In the genomic region with DNA sequence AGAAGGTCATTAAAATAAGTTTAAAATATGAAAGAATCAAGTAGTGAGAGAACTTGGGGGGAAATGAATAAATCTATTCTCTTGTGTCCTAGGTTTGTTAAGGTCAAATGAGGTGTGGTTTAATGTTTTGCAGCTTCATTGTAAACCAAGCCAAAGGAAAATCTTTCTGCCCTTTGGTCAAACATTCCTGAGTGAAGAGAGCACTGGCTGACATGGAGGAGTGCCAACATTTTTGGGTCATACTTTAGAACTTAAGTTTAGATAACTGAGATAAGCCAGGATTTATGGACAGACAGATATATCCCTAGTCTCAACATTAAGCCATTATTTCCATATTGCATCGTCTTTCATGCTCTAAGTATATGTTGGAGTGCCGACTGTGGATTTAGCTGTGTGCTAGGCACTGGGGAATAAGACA, we compare ENCODE assay signal across 11 cellular contexts.
A peak's percentile ranks its signal among the peaks of the same experiment; 100 is the strongest.
DNase-seq lines count a peak whose midpoint lies in the region; ATAC-seq and TF ChIP-seq lines count a peak whose summit lies in the region.
"Had no signal": no experiment of that assay in that cellular context is flagged by ENCODE, and none has a peak within 500 bp of the region (broad histone marks: within the 10 kb centered on the region; RNA-seq: fewer than 3 reads in every experiment).

No MANE protein-coding gene starts in this region.

- H3K9me3 ChIP-seq in fibroblast of lung (ENCODE audit: control insufficient read depth, insufficient read depth, low read depth, low read length) (no peaks in the 10 kb centered on the region), esophagus muscularis mucosa (no peaks in the 10 kb centered on the region)
- no peaks in the 10 kb centered on the region for H3K9me3 ChIP-seq in CD8-positive, alpha-beta memory T cell (ENCODE audit: low read length)

- H3K36me3 ChIP-seq in fibroblast of lung (ENCODE audit: control insufficient read depth, insufficient read depth, low read length): no peaks in the 10 kb centered on the region
- H3K36me3 ChIP-seq in CD8-positive, alpha-beta memory T cell (ENCODE audit: insufficient read depth, low read length): no peaks in the 10 kb centered on the region
- H3K36me3 ChIP-seq in esophagus muscularis mucosa: no peaks in the 10 kb centered on the region

- no peak overlapping the region for H3K4me2 ChIP-seq in fibroblast of lung (ENCODE audit: extremely low read depth, insufficient read depth, low read length)

- no peak for TF ChIP-seq POLR2A in esophagus muscularis mucosa (IDR thresholded peaks at IDR 0.05; ENCODE audit: low read depth)

- H3K4me3 Mint-ChIP-seq in CD8-positive, alpha-beta memory T cell: no peak overlapping the region
- no peak overlapping the region for H3K4me3 Mint-ChIP-seq in stimulated activated memory B cell treated with anti-CD40 and anti-IgM and Interleukin-4, amounts not matched to agents 10 μg/mL and 1 μg/mL and 100 μg/mL, for 72 hours
- H3K4me3 Mint-ChIP-seq: activated CD8-positive, alpha-beta T cell treated with anti-CD3 and anti-CD28 coated beads, Interleukin-2, amount 10 ng/mL, durations not matched to agents 7 days and 5 days had no signal

- H3K27ac ChIP-seq in fibroblast of lung (ENCODE audit: insufficient read depth, low read length) (no peak overlapping the region), esophagus muscularis mucosa (replicated peaks in 1 of 4) (peak overlapping the region in 1 of 4 donors; percentile 9)
- no peak overlapping the region for H3K27ac ChIP-seq in CD8-positive, alpha-beta memory T cell (ENCODE audit: low read depth, low read length)

- no peak for TF ChIP-seq EP300 in esophagus muscularis mucosa (IDR thresholded peaks at IDR 0.05)

- no peak overlapping the region for H2AFZ ChIP-seq in fibroblast of lung (ENCODE audit: low read length)

- H3K4me1 ChIP-seq in fibroblast of lung (ENCODE audit: control insufficient read depth, extremely low read depth, insufficient read depth, low read length) (peaks cover 9% of the 10 kb centered on the region), esophagus muscularis mucosa (peaks cover 13 to 24% (median 18%) of the 10 kb centered on the region in 4 donors)
- no peaks in the 10 kb centered on the region for H3K4me1 ChIP-seq in CD8-positive, alpha-beta memory T cell (ENCODE audit: insufficient read depth, low read length)

- H3K4me3 ChIP-seq in fibroblast of lung (replicated peaks in 1 of 4; ENCODE audit: control extremely low read depth in 1 of 4, insufficient read depth in 1 of 4, low read depth in 3 of 4, low read length in 4 of 4): no peak overlapping the region
- H3K4me3 ChIP-seq in CD8-positive, alpha-beta memory T cell (ENCODE audit: low read length): no peak overlapping the region
- H3K4me3 ChIP-seq in esophagus muscularis mucosa: no peak overlapping the region

- peak; percentile 82 for DNase-seq in GM03348 (ENCODE audit: low spot score)
- DNase-seq in RPMI7951 (ENCODE audit: low read depth): peak; percentile 97
- DNase-seq in fibroblast of lung (ENCODE audit: low read depth in 2 of 2): peak; percentile 91 to 94
- peak; percentile 88 for DNase-seq in non-pigmented ciliary epithelial cell (ENCODE audit: low read depth)
- DNase-seq in CD8-positive, alpha-beta memory T cell: no peak
- no peak for DNase-seq in inferior parietal cortex (ENCODE audit: extremely low spot score)
- no peak for DNase-seq in esophagus muscularis mucosa (ENCODE audit: extremely low spot score)
- DNase-seq: activated CD8-positive, alpha-beta T cell treated with anti-CD3 and anti-CD28 coated beads, Interleukin-2, amount 10 ng/mL, durations not matched to agents 7 days and 5 days; caudate nucleus; NCI-H1436 had no signal

- H3K27me3 ChIP-seq in fibroblast of lung (ENCODE audit: control insufficient read depth, insufficient read depth, low read length) (no peaks in the 10 kb centered on the region), esophagus muscularis mucosa (no peaks in the 10 kb centered on the region)
- no peaks in the 10 kb centered on the region for H3K27me3 ChIP-seq in CD8-positive, alpha-beta memory T cell (ENCODE audit: insufficient read depth, low read length, poor library complexity, severe bottlenecking)

- 20% methylated on average over 2 of the region's 2 CpGs for WGBS in esophagus muscularis mucosa

- peaks cover 0 to 3% (median 0%) of the 10 kb centered on the region in 3 donors for H3K36me3 Mint-ChIP-seq in CD8-positive, alpha-beta memory T cell
- H3K36me3 Mint-ChIP-seq in stimulated activated memory B cell treated with anti-CD40 and anti-IgM and Interleukin-4, amounts not matched to agents 10 μg/mL and 1 μg/mL and 100 μg/mL, for 72 hours: no peaks in the 10 kb centered on the region

- H3K9me3 Mint-ChIP-seq in CD8-positive, alpha-beta memory T cell: peaks cover 0 to 3% (median 0%) of the 10 kb centered on the region in 5 donors
- H3K9me3 Mint-ChIP-seq in stimulated activated memory B cell treated with anti-CD40 and anti-IgM and Interleukin-4, amounts not matched to agents 10 μg/mL and 1 μg/mL and 100 μg/mL, for 72 hours: peaks cover 3% of the 10 kb centered on the region

- no peak overlapping the region for H3K27ac Mint-ChIP-seq in CD8-positive, alpha-beta memory T cell
- no peak overlapping the region for H3K27ac Mint-ChIP-seq in stimulated activated memory B cell treated with anti-CD40 and anti-IgM and Interleukin-4, amounts not matched to agents 10 μg/mL and 1 μg/mL and 100 μg/mL, for 72 hours
- H3K27ac Mint-ChIP-seq: activated CD8-positive, alpha-beta T cell treated with anti-CD3 and anti-CD28 coated beads, Interleukin-2, amount 10 ng/mL, durations not matched to agents 7 days and 5 days had no signal

- TF ChIP-seq CTCF in fibroblast of lung (conservative IDR thresholded peaks at IDR 0.05 in 1 of 2, IDR thresholded peaks at IDR 0.05 in 1 of 2; ENCODE audit: low read depth in 1 of 2, low read length in 2 of 2): no peak
- TF ChIP-seq CTCF in esophagus muscularis mucosa (IDR thresholded peaks at IDR 0.05): no peak

- H3K9ac ChIP-seq in fibroblast of lung (ENCODE audit: insufficient read depth, low read length): no peak overlapping the region

- POLR2A ChIA-PET in CD8-positive, alpha-beta memory T cell (lab: Charles Lee): no interaction called here

- H3K4me1 Mint-ChIP-seq in CD8-positive, alpha-beta memory T cell: no peaks in the 10 kb centered on the region
- no peaks in the 10 kb centered on the region for H3K4me1 Mint-ChIP-seq in stimulated activated memory B cell treated with anti-CD40 and anti-IgM and Interleukin-4, amounts not matched to agents 10 μg/mL and 1 μg/mL and 100 μg/mL, for 72 hours

- CTCF ChIA-PET in CD8-positive, alpha-beta memory T cell (lab: Charles Lee): no interaction called here

- no peak for ATAC-seq in stimulated activated memory B cell treated with anti-CD40 and anti-IgM and Interleukin-4, amounts not matched to agents 10 μg/mL and 1 μg/mL and 100 μg/mL, for 72 hours
- ATAC-seq: activated CD8-positive, alpha-beta T cell treated with anti-CD3 and anti-CD28 coated beads, Interleukin-2, amount 10 ng/mL, durations not matched to agents 7 days and 5 days had no signal

- intact Hi-C loops in esophagus muscularis mucosa (cut with DNase I): no loop called here

- H3K27me3 Mint-ChIP-seq in CD8-positive, alpha-beta memory T cell: no peaks in the 10 kb centered on the region
- H3K27me3 Mint-ChIP-seq in stimulated activated memory B cell treated with anti-CD40 and anti-IgM and Interleukin-4, amounts not matched to agents 10 μg/mL and 1 μg/mL and 100 μg/mL, for 72 hours: no peaks in the 10 kb centered on the region

- peaks cover 2% of the 10 kb centered on the region for H3K79me2 ChIP-seq in fibroblast of lung (ENCODE audit: control insufficient read depth, insufficient read depth, low read length)

- no peaks in the 10 kb centered on the region for H4K20me1 ChIP-seq in fibroblast of lung (ENCODE audit: control insufficient read depth, extremely low read depth, insufficient read depth, low read length)

Comparison
In these comparisons a context has a peak if more than half of its experiments do, and no peak if none do; other contexts are left out.
1. DNase-seq: peak in GM03348 (single experiment), RPMI7951 (single experiment), fibroblast of lung (2 of 2) and non-pigmented ciliary epithelial cell (single experiment); none in CD8-positive, alpha-beta memory T cell (0 of 5), inferior parietal cortex (single experiment) and esophagus muscularis mucosa (single experiment).